Comparison of ENCODE assay signal across 24 cellular contexts in the genomic region with DNA sequence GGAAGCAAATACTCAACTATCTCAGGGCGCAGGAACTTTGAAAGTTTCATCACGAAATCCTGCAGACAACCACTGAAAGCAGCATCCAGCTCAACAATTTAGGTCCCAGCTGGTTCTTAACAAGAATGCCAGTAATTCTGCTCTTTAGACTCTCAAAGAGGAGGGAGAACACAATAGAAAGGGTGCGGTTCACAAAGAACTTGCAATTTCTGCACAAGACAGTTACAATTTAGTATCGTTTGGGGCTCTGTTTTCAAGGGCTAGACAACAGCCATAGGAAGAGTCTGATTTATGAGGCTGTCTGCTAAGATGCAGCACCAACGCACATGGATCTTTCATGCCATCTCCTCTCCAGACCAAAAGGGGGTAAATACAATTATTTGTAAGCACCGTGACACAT.
A peak's percentile ranks its signal among the peaks of the same experiment; 100 is the strongest.
DNase-seq lines count a peak whose midpoint lies in the region; FAIRE-seq and TF ChIP-seq lines count a peak whose summit lies in the region.
"Had no signal": no experiment of that assay in that cellular context is flagged by ENCODE, and none has a peak within 500 bp of the region (broad histone marks: within the 10 kb centered on the region; RNA-seq: fewer than 3 reads in every experiment).

No MANE protein-coding gene starts in this region.

- intact Hi-C loops in CD14-positive monocyte (cut with micrococcal nuclease): no loop called here

- no peak for FAIRE-seq in H1 (lab: Jason Lieb, UNC)
- FAIRE-seq in urothelium cell line (lab: Jason Lieb, UNC): no peak
- FAIRE-seq: D721Med, GM12892, GM18507, HepG2 had no signal

- H3K4me2 ChIP-seq in H1 (ENCODE audit: insufficient read depth in 1 of 2, low read depth in 2 of 2, low read length in 2 of 2): no peak overlapping the region
- H3K4me2 ChIP-seq: BLaER1 treated with 17β-estradiol and CSF1 and Interleukin-3, amounts not matched to agents 10 nM and 100 nM had no signal

- H3K4me3 Mint-ChIP-seq in neural crest cell (no peak overlapping the region), CD14-positive monocyte (no peak overlapping the region)
- H3K4me3 Mint-ChIP-seq: B cell; CD4-positive, CD25-positive, alpha-beta regulatory T cell; CD8-positive, alpha-beta memory T cell; H9; IgD-negative memory B cell had no signal

- no peak overlapping the region for H4K5ac ChIP-seq in H1 (ENCODE audit: insufficient read length, low read depth, low read length)

- H3K9me3 ChIP-seq in HAP-1 (no peaks in the 10 kb centered on the region), H1 (ENCODE audit: insufficient read depth in 2 of 2, low read depth in 1 of 2, low read length in 1 of 2) (no peaks in the 10 kb centered on the region), tibial nerve (no peaks in the 10 kb centered on the region)
- H3K9me3 ChIP-seq: BLaER1 treated with 17β-estradiol and CSF1 and Interleukin-3, amounts not matched to agents 10 nM and 100 nM had no signal

- POLR2A ChIA-PET in H1 (lab: Charles Lee; ENCODE audit: partially characterized antibody): no interaction called here

- no peak overlapping the region for H3K27ac ChIP-seq in H1 (ENCODE audit: low read depth, low read length)
- no peak overlapping the region for H3K27ac ChIP-seq in tibial nerve
- H3K27ac ChIP-seq: BLaER1 treated with 17β-estradiol and CSF1 and Interleukin-3, amounts not matched to agents 10 nM and 100 nM had no signal

- TF ChIP-seq CTCF in H1 (IDR thresholded peaks at IDR 0.05; ENCODE audit: control extremely low read depth in 1 of 3, insufficient read depth in 1 of 3, low read depth in 1 of 3, low read length in 3 of 3) (no peak), neural crest cell (conservative IDR thresholded peaks at IDR 0.05) (no peak), tibial nerve (IDR thresholded peaks at IDR 0.05) (no peak), CD14-positive monocyte (IDR thresholded peaks at IDR 0.05) (no peak)

- in situ Hi-C loops in HAP-1 (cut with MboI; ENCODE audit: low sequenced_read_pairs): no loop called here

- H3K36me3 Mint-ChIP-seq in neural crest cell (ENCODE audit: low read depth) (no peaks in the 10 kb centered on the region), CD14-positive monocyte (no peaks in the 10 kb centered on the region)
- H3K36me3 Mint-ChIP-seq: CD4-positive, CD25-positive, alpha-beta regulatory T cell; CD8-positive, alpha-beta memory T cell; IgD-negative memory B cell had no signal

- no peak overlapping the region for H2BK12ac ChIP-seq in H1 (ENCODE audit: low read depth, low read length)

- H3K23ac ChIP-seq in H1 (ENCODE audit: insufficient read length): no peak overlapping the region

- no peaks in the 10 kb centered on the region for H3K79me1 ChIP-seq in H1 (ENCODE audit: low read depth, low read length)

- no peak overlapping the region for H4K8ac ChIP-seq in H1 (ENCODE audit: extremely low read depth, insufficient read depth, low read length)

- H2BK15ac ChIP-seq in H1 (ENCODE audit: low read length): peak overlapping the region; percentile 5; the same call in 1 of the 2 replicates

- H3K9ac ChIP-seq in H1 (replicated peaks in 1 of 4; ENCODE audit: extremely low read depth in 1 of 4, low read depth in 3 of 4, low read length in 3 of 4): no peak overlapping the region
- H3K9ac ChIP-seq: BLaER1 treated with 17β-estradiol and CSF1 and Interleukin-3, amounts not matched to agents 10 nM and 100 nM had no signal

- H3K14ac ChIP-seq in H1 (ENCODE audit: insufficient read length): no peak overlapping the region

- H3K4me1 Mint-ChIP-seq in neural crest cell (peaks cover 18% of the 10 kb centered on the region), CD14-positive monocyte (no peaks in the 10 kb centered on the region)
- H3K4me1 Mint-ChIP-seq: B cell; CD4-positive, CD25-positive, alpha-beta regulatory T cell; CD8-positive, alpha-beta memory T cell; IgD-negative memory B cell had no signal

- H3K4ac ChIP-seq in H1 (replicated peaks; ENCODE audit: insufficient read length, low read depth, low read length): no peak overlapping the region

- no peaks in the 10 kb centered on the region for H3K9me3 Mint-ChIP-seq in neural crest cell
- peaks cover 0 to 7% (median 4%) of the 10 kb centered on the region in 7 donors for H3K9me3 Mint-ChIP-seq in CD14-positive monocyte
- H3K9me3 Mint-ChIP-seq: H9 had no signal

- DNase-seq in AG08395 (ENCODE audit: low spot score): peak; percentile 5
- DNase-seq in HAP-1 (ENCODE audit: low spot score in 2 of 2): peak; percentile 48 to 96
- DNase-seq in H1 (ENCODE audit: low read depth in 1 of 2, low spot score in 2 of 2): no peak
- no peak for DNase-seq in neural crest cell (ENCODE audit: low read depth, low spot score)
- no peak for DNase-seq in urothelium cell line (ENCODE audit: low spot score)
- no peak for DNase-seq in tibial nerve (ENCODE audit: low spot score in 2 of 2)
- DNase-seq in NCI-H2029 treated with DMSO at 0.1 percent for 48 hours (lab: John Stamatoyannopoulos, UW): no peak
- no peak for DNase-seq in CD14-positive monocyte (ENCODE audit: low spot score)
- DNase-seq: 8988T; CD4-positive, CD25-positive, alpha-beta regulatory T cell; CD8-positive, alpha-beta memory T cell; COR-L47; DMS79; GDM1; GOT3; H9; KBM-7 had no signal

- no peak overlapping the region for H2BK20ac ChIP-seq in H1 (ENCODE audit: low read length)

- H2BK120ac ChIP-seq in H1 (replicated peaks; ENCODE audit: low read depth, low read length): no peak overlapping the region

- H2BK5ac ChIP-seq in H1 (ENCODE audit: low read depth, low read length): no peak overlapping the region

- H3K79me2 ChIP-seq in H1 (ENCODE audit: control insufficient read depth in 1 of 2, insufficient read depth in 2 of 2, low read length in 2 of 2): no peaks in the 10 kb centered on the region

- H3K23me2 ChIP-seq in H1 (ENCODE audit: low read depth, low read length): no peaks in the 10 kb centered on the region

- H3K27ac Mint-ChIP-seq in neural crest cell (ENCODE audit: unreplicated experiment): peak overlapping the region; percentile 20
- H3K27ac Mint-ChIP-seq in CD14-positive monocyte: no peak overlapping the region
- H3K27ac Mint-ChIP-seq: B cell; CD4-positive, CD25-positive, alpha-beta regulatory T cell; CD8-positive, alpha-beta memory T cell; H9; IgD-negative memory B cell had no signal

- H4K91ac ChIP-seq in H1 (replicated peaks; ENCODE audit: insufficient read length, low read length): no peak overlapping the region

- H3K4me1 ChIP-seq in HAP-1: peaks cover 15% of the 10 kb centered on the region
- H3K4me1 ChIP-seq in H1 (replicated peaks in 1 of 4; ENCODE audit: control insufficient read depth in 3 of 4, insufficient read depth in 4 of 4, low read length in 3 of 4): no peaks in the 10 kb centered on the region; a peak in 2 of 7 replicates
- H3K4me1 ChIP-seq in tibial nerve: no peaks in the 10 kb centered on the region

- TF ChIP-seq EP300 in H1 (IDR thresholded peaks at IDR 0.05; ENCODE audit: borderline replicate concordance in 1 of 2, low read depth in 2 of 2, low read length in 2 of 2) (no peak), tibial nerve (IDR thresholded peaks at IDR 0.05) (no peak)

- TF ChIP-seq POLR2A in H1 (IDR thresholded peaks at IDR 0.05; ENCODE audit: control extremely low read depth in 1 of 2, low read depth in 2 of 2, low read length in 2 of 2) (no peak), tibial nerve (IDR thresholded peaks at IDR 0.05) (no peak)

- H3K36me3 ChIP-seq in HAP-1 (replicated peaks) (no peaks in the 10 kb centered on the region), H1 (ENCODE audit: control insufficient read depth in 2 of 4, insufficient read depth in 4 of 4, low read length in 3 of 4) (no peaks in the 10 kb centered on the region), tibial nerve (no peaks in the 10 kb centered on the region)
- H3K36me3 ChIP-seq: BLaER1 treated with 17β-estradiol and CSF1 and Interleukin-3, amounts not matched to agents 10 nM and 100 nM had no signal

- H3K27me3 ChIP-seq in HAP-1 (ENCODE audit: low read depth): no peaks in the 10 kb centered on the region
- H3K27me3 ChIP-seq in H1 (replicated peaks in 1 of 4; ENCODE audit: control insufficient read depth in 3 of 4, extremely low read depth in 1 of 4, insufficient read depth in 3 of 4, low read length in 3 of 4): no peaks in the 10 kb centered on the region
- H3K27me3 ChIP-seq in tibial nerve: no peaks in the 10 kb centered on the region
- H3K27me3 ChIP-seq: BLaER1 treated with 17β-estradiol and CSF1 and Interleukin-3, amounts not matched to agents 10 nM and 100 nM had no signal

- H4K20me1 ChIP-seq in H1 (replicated peaks in 1 of 2; ENCODE audit: control insufficient read depth in 1 of 2, insufficient read depth in 2 of 2, low read length in 2 of 2): no peaks in the 10 kb centered on the region
- H4K20me1 ChIP-seq: BLaER1 treated with 17β-estradiol and CSF1 and Interleukin-3, amounts not matched to agents 10 nM and 100 nM had no signal

- WGBS in H1 (ENCODE audit: extremely low coverage in 1 of 2, insufficient coverage in 1 of 2, insufficient read length in 1 of 2, insufficient replicate concordance in 2 of 2, low coverage in 1 of 2, low lambda C conversion rate in 2 of 2, missing lambda C conversion rate in 1 of 2), 2 experiments: 79% methylated on average over 6 of the region's 6 CpGs; no CpG with 5 or more reads in 1 of the 2 experiments
- 62 to 65% methylated on average over 6 of the region's 6 CpGs for WGBS in tibial nerve, 2 donors

- H2AFZ ChIP-seq in H1 (ENCODE audit: low read length): no peak overlapping the region

- no peak overlapping the region for H3K56ac ChIP-seq in H1 (replicated peaks; ENCODE audit: insufficient read length, low read depth, low read length)

- H3K18ac ChIP-seq in H1 (ENCODE audit: extremely low read depth, low read length): no peak overlapping the region

- CTCF ChIA-PET in H1 (lab: Charles Lee; ENCODE audit: partially characterized antibody): interaction anchor here (1.4 kb wide), 1 partner anchor 18 kb away, joined by 3 read pairs; no protein-coding TSS in a partner anchor

- no peak overlapping the region for H2AK5ac ChIP-seq in H1 (ENCODE audit: low read depth, low read length)

- H3K4me3 ChIP-seq in HAP-1 (no peak overlapping the region), H1 (ENCODE audit: extremely low read depth in 1 of 4, insufficient read depth in 2 of 4, low read depth in 3 of 4, low read length in 4 of 4) (no peak overlapping the region), tibial nerve (no peak overlapping the region)
- H3K4me3 ChIP-seq: BLaER1 treated with 17β-estradiol and CSF1 and Interleukin-3, amounts not matched to agents 10 nM and 100 nM had no signal

- TF ChIP-seq RAD21 in H1 (IDR thresholded peaks at IDR 0.05 in 1 of 2, conservative IDR thresholded peaks at IDR 0.05 in 1 of 2; ENCODE audit: low read depth in 2 of 2, low read length in 2 of 2): no peak

- no peaks in the 10 kb centered on the region for H3K27me3 Mint-ChIP-seq in neural crest cell (ENCODE audit: low read depth)
- peaks cover 0 to 2% (median 1%) of the 10 kb centered on the region in 3 donors for H3K27me3 Mint-ChIP-seq in CD14-positive monocyte (ENCODE audit: low read depth in 3 of 3)
- H3K27me3 Mint-ChIP-seq: B cell, IgD-negative memory B cell had no signal

TF ChIP-seq in H1, 55 proteins besides CTCF, POLR2A, EP300 and RAD21 (continues in another document):
- TF ChIP-seq, protein P1, sequence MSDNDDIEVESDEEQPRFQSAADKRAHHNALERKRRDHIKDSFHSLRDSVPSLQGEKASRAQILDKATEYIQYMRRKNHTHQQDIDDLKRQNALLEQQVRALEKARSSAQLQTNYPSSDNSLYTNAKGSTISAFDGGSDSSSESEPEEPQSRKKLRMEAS (IDR thresholded peaks at IDR 0.05): no peak

Comparison
In these comparisons a context has a peak if more than half of its experiments do, and no peak if none do; other contexts are left out.
1. DNase-seq: peak in AG08395 (single experiment) and HAP-1 (2 of 2); none in H1 (0 of 2), neural crest cell (single experiment), urothelium cell line (single experiment), tibial nerve (0 of 2), NCI-H2029 treated with DMSO at 0.1 percent for 48 hours (single experiment) and CD14-positive monocyte (single experiment).